In the genomic region with DNA sequence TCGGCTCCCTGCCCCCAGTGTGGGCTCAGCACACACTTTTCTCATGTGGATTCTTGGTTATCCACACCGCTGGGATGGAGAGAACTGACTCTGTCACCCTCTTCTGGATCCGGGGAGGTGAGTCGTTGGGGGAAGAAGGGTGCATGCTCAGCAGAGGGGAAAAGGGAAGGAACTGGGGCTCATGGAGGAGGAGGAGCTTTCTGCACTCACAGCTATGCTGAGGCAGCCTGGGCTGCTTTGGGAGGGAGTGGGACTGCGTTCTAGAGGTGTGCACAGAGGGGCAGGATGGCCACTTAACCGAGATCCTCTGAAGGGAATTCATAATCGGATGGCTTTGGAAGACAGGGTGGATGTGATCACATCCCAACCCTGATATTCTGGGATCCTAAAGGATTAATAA, we compare ENCODE assay signal across 18 cellular contexts. TPM values are rescaled to one million over a fixed set of nuclear protein-coding genes. Genes with fewer than 3 reads are reported as not detected.
DNase-seq lines count a peak whose midpoint lies in the region; ATAC-seq and TF ChIP-seq lines count a peak whose summit lies in the region.
"Had no signal": no experiment of that assay in that cellular context is flagged by ENCODE, and none has a peak within 500 bp of the region (broad histone marks: within the 10 kb centered on the region; RNA-seq: fewer than 3 reads in every experiment).

No MANE protein-coding gene starts in this region.

- ATAC-seq in gastrocnemius medialis (no peak), HG03108 (IDR thresholded peaks at IDR 0.05; ENCODE audit: unreplicated experiment) (no peak), HG03442 (IDR thresholded peaks at IDR 0.05; ENCODE audit: unreplicated experiment) (no peak)
- ATAC-seq: activated CD4-positive, CD25-positive, alpha-beta regulatory T cell treated with anti-CD3 and anti-CD28 coated beads, Interleukin-2, amount 50 U/mL, for 24 hours; activated CD8-positive, alpha-beta memory T cell treated with anti-CD3 and anti-CD28 coated beads, Interleukin-2, amount 10 ng/mL, durations not matched to agents 7 days and 5 days; T-cell had no signal

- POLR2A ChIA-PET in A673 (lab: Charles Lee; ENCODE audit: low non-redundant PET), result no interaction called here

- no peak for TF ChIP-seq POLR2A in gastrocnemius medialis (IDR thresholded peaks at IDR 0.05)

- DNase-seq in GDM1 (lab: John Stamatoyannopoulos, UW) (peak; percentile 64), NT2/D1 (ENCODE audit: low read depth, low spot score) (no peak), left ventricle myocardium inferior (no peak), gastrocnemius medialis (no peak), A673 (ENCODE audit: low spot score) (no peak)
- no peak for DNase-seq in activated CD8-positive, alpha-beta memory T cell treated with anti-CD3 and anti-CD28 coated beads, Interleukin-2, amount 50 U/mL, for 48 hours
- DNase-seq: activated CD8-positive, alpha-beta memory T cell treated with anti-CD3 and anti-CD28 coated beads, Interleukin-2, amount 10 ng/mL, durations not matched to agents 7 days and 5 days; activated naive CD4-positive, alpha-beta T cell; COR-L47; H7; MG63; NCI-H2081 treated with DMSO at 0.1 percent for 48 hours; NCI-H526; T-cell had no signal

- H3K9me3 ChIP-seq in NT2/D1 (ENCODE audit: insufficient read depth, low read length) (no peaks in the 10 kb centered on the region), left ventricle myocardium inferior (replicated peaks) (no peaks in the 10 kb centered on the region), gastrocnemius medialis (no peaks in the 10 kb centered on the region), A673 (ENCODE audit: low read depth, low read length, poor library complexity, severe bottlenecking) (no peaks in the 10 kb centered on the region)
- H3K9me3 ChIP-seq: MG63, vagina had no signal

- peaks cover 7% of the 10 kb centered on the region for H3K4me1 ChIP-seq in NT2/D1 (ENCODE audit: insufficient read depth, insufficient read length)
- H3K4me1 ChIP-seq in left ventricle myocardium inferior, result peaks cover 24% of the 10 kb centered on the region
- H3K4me1 ChIP-seq in gastrocnemius medialis, result no peaks in the 10 kb centered on the region
- H3K4me1 ChIP-seq in A673 (ENCODE audit: insufficient read depth, low read length, poor library complexity, severe bottlenecking), result no peaks in the 10 kb centered on the region
- H3K4me1 ChIP-seq: vagina had no signal

- in situ Hi-C loops in gastrocnemius medialis (cut with MboI; ENCODE audit: low sequenced_read_pairs in 4 of 4), result no loop called here

- TF ChIP-seq CTCF in left ventricle myocardium inferior (IDR thresholded peaks at IDR 0.05; ENCODE audit: borderline replicate concordance) (no peak), gastrocnemius medialis (IDR thresholded peaks at IDR 0.05 in 4 of 5, conservative IDR thresholded peaks at IDR 0.05 in 1 of 5) (no peak), A673 (conservative IDR thresholded peaks at IDR 0.05; ENCODE audit: low read depth, low read length) (no peak)

- H3K9ac ChIP-seq in NT2/D1 (ENCODE audit: insufficient read length, low read depth), result peak overlapping the region; percentile 13

- H3K36me3 ChIP-seq in NT2/D1 (ENCODE audit: insufficient read depth, insufficient read length, low read length) (peaks cover 3% of the 10 kb centered on the region), left ventricle myocardium inferior (no peaks in the 10 kb centered on the region), gastrocnemius medialis (no peaks in the 10 kb centered on the region), A673 (ENCODE audit: insufficient read depth, low read length, poor library complexity, severe bottlenecking) (no peaks in the 10 kb centered on the region)
- H3K36me3 ChIP-seq: MG63, vagina had no signal

- no TSS peak for BruUV-seq in A673 (replicated peaks; lab: Mats Ljungman, UMichigan)

- CTCF ChIA-PET in A673 (lab: Charles Lee), result no interaction called here

- no peak overlapping the region for H3K4me3 ChIP-seq in NT2/D1 (ENCODE audit: insufficient read length, low read depth)
- peak overlapping the region; percentile 58 for H3K4me3 ChIP-seq in left ventricle myocardium inferior
- peak overlapping the region in 3 of 4 donors; percentile 21 to 33 (median 28) for H3K4me3 ChIP-seq in gastrocnemius medialis
- no peak overlapping the region for H3K4me3 ChIP-seq in A673 (ENCODE audit: low read depth, low read length, poor library complexity, severe bottlenecking)
- H3K4me3 ChIP-seq: MG63 had no signal

- H3K27me3 ChIP-seq in NT2/D1 (ENCODE audit: insufficient read depth, insufficient read length) (no peaks in the 10 kb centered on the region), left ventricle myocardium inferior (ENCODE audit: low read depth) (no peaks in the 10 kb centered on the region), gastrocnemius medialis (no peaks in the 10 kb centered on the region), A673 (replicated peaks; ENCODE audit: insufficient read depth, low read depth, low read length, poor library complexity) (no peaks in the 10 kb centered on the region)
- H3K27me3 ChIP-seq: MG63, vagina had no signal

- peak overlapping the region; percentile 81 for H3K27ac ChIP-seq in left ventricle myocardium inferior (replicated peaks)
- H3K27ac ChIP-seq in gastrocnemius medialis, result peak overlapping the region in 3 of 4 donors; percentile 29 to 49 (median 47)
- H3K27ac ChIP-seq in A673 (ENCODE audit: low read depth, low read length, poor library complexity, severe bottlenecking), result no peak overlapping the region
- H3K27ac ChIP-seq: vagina had no signal

- intact Hi-C loops in left ventricle myocardium inferior (cut with micrococcal nuclease) (no loop called here), gastrocnemius medialis (cut with DNase I; ENCODE audit: low total_unique reads) (no loop called here), A673 (cut with micrococcal nuclease; ENCODE audit: unreplicated experiment) (no loop called here)

RNA-seq across cellular contexts. Expression of a gene that starts 51.6 kb away (rescaled TPM):
- 2.6 TPM for total RNA-seq in left ventricle myocardium inferior
- under 1 TPM; 0.44 to 0.71 (median 0.50) TPM for total RNA-seq in gastrocnemius medialis
- total RNA-seq in A673 (2021), result 8.4 and 11.5 TPM in 2 replicates

Comparison
In these comparisons a context has a peak if more than half of its experiments do, and no peak if none do; other contexts are left out.
1. H3K4me3 ChIP-seq: peak in left ventricle myocardium inferior (single experiment) and gastrocnemius medialis (3 of 4); none in NT2/D1 (single experiment) and A673 (single experiment).